ENCODE assay signal across 15 cellular contexts in the genomic region with DNA sequence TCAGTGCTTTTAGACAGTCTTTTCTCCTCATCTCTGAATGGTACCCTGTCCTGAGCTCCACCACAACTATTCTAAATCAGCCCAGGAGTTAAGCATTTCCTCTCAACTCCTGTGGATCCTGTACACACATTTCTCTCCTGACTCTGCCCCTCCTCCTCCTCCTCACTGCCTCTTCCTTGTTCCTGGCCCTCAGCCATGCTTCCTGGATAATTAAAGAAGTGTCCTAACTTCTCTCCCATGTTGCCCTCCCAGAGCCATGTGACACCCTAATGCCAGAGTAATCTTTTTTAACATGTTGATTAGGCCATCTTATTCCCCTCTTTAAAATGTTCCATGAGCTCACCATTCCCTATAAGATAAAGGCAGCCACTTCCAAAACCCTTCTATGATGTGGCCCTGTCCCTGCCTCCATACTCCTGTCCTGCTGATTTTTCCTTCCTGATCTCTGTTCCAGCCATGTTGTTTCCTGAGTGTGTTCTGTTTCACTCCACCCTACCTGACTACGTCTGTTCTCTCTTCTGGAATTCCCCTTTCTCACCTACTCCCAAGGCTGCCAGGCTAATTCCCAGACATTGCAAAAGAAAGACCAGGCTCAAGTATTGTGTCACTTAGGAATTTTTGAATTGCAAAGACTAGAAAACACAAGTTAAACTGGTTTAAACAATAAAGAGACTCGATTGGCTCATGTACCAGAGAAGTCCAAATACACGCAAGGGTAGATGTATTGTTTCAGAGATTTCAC.
DNase-seq lines count a peak whose midpoint lies in the region; ATAC-seq, FAIRE-seq and TF ChIP-seq lines count a peak whose summit lies in the region.
"Had no signal": no experiment of that assay in that cellular context is flagged by ENCODE, and none has a peak within 500 bp of the region (broad histone marks: within the 10 kb centered on the region; RNA-seq: fewer than 3 reads in every experiment).

No MANE protein-coding gene starts in this region.

- no peak overlapping the region for H3K4me3 ChIP-seq in HUES48 (ENCODE audit: low read depth, low read length)
- no peak overlapping the region for H3K4me3 ChIP-seq in choroid plexus epithelial cell (ENCODE audit: low read depth, low read length)
- H3K4me3 ChIP-seq in skin epidermis, result no peak overlapping the region
- H3K4me3 ChIP-seq: ascending aorta, SK-N-MC had no signal

- H3K27ac Mint-ChIP-seq in activated naive CD8-positive, alpha-beta T cell treated with anti-CD3 and anti-CD28 coated beads for 36 hours, result no peak overlapping the region
- H3K27ac Mint-ChIP-seq: CD8-positive, alpha-beta T cell had no signal

- no peaks in the 10 kb centered on the region for H3K9me3 ChIP-seq in HUES48 (ENCODE audit: control insufficient read depth, insufficient read depth, low read length)
- H3K9me3 ChIP-seq: ascending aorta had no signal

- no peaks in the 10 kb centered on the region for H3K36me3 Mint-ChIP-seq in activated naive CD8-positive, alpha-beta T cell treated with anti-CD3 and anti-CD28 coated beads for 36 hours
- H3K36me3 Mint-ChIP-seq: CD8-positive, alpha-beta T cell had no signal

- no peak overlapping the region for H3K4me3 Mint-ChIP-seq in activated naive CD8-positive, alpha-beta T cell treated with anti-CD3 and anti-CD28 coated beads for 36 hours
- H3K4me3 Mint-ChIP-seq: activated T-cell treated with anti-CD3 and anti-CD28 coated beads, Interleukin-2, amount 50 U/mL, for 4 hours; CD8-positive, alpha-beta T cell had no signal

- no peak for TF ChIP-seq CTCF in choroid plexus epithelial cell (conservative IDR thresholded peaks at IDR 0.05; ENCODE audit: low read depth, low read length)

- no peak for ATAC-seq in GM21528 (IDR thresholded peaks at IDR 0.05; ENCODE audit: low FRiP score, unreplicated experiment)
- ATAC-seq: activated T-cell treated with anti-CD3 and anti-CD28 coated beads, Interleukin-2, amount 50 U/mL, for 4 hours; CD8-positive, alpha-beta T cell had no signal

- H3K27ac ChIP-seq in HUES48 (ENCODE audit: low read depth, low read length), result peak overlapping the region; percentile 1
- H3K27ac ChIP-seq in skin epidermis, result peak overlapping the region in 19 of 21 experiments; percentile 26 to 81 (median 61)
- H3K27ac ChIP-seq: ascending aorta, SK-N-MC had no signal

- H3K27me3 Mint-ChIP-seq in activated naive CD8-positive, alpha-beta T cell treated with anti-CD3 and anti-CD28 coated beads for 36 hours, result peaks cover 16% of the 10 kb centered on the region

- no peaks in the 10 kb centered on the region for H3K9me3 Mint-ChIP-seq in activated naive CD8-positive, alpha-beta T cell treated with anti-CD3 and anti-CD28 coated beads for 36 hours
- H3K9me3 Mint-ChIP-seq: activated T-cell treated with anti-CD3 and anti-CD28 coated beads, Interleukin-2, amount 50 U/mL, for 4 hours; CD8-positive, alpha-beta T cell had no signal

- no peak for FAIRE-seq in urothelium cell line (lab: Jason Lieb, UNC)

- no peaks in the 10 kb centered on the region for H3K36me3 ChIP-seq in HUES48 (ENCODE audit: control insufficient read depth, insufficient read depth, low read length)
- H3K36me3 ChIP-seq: ascending aorta had no signal

- H3K9ac ChIP-seq in HUES48 (ENCODE audit: low read depth, low read length), result no peak overlapping the region

- H3K27me3 ChIP-seq in HUES48 (ENCODE audit: control insufficient read depth, insufficient read depth, low read length), result no peaks in the 10 kb centered on the region
- H3K27me3 ChIP-seq: ascending aorta had no signal

- H3K4me1 ChIP-seq in HUES48 (ENCODE audit: control insufficient read depth, insufficient read depth, low read length), result peaks cover 17% of the 10 kb centered on the region
- H3K4me1 ChIP-seq: ascending aorta had no signal

- H3K4me1 Mint-ChIP-seq in activated naive CD8-positive, alpha-beta T cell treated with anti-CD3 and anti-CD28 coated beads for 36 hours, result peaks cover 4% of the 10 kb centered on the region

- peak; percentile 39 for DNase-seq in choroid plexus epithelial cell (ENCODE audit: low read depth)
- DNase-seq in iris pigment epithelial cell (ENCODE audit: low read depth), result peak; percentile 19
- no peak for DNase-seq in urothelium cell line (ENCODE audit: low spot score)
- no peak for DNase-seq in effector CD4-positive, alpha-beta T cell
- no peak for DNase-seq in activated naive CD8-positive, alpha-beta T cell treated with anti-CD3 and anti-CD28 coated beads for 36 hours
- DNase-seq: activated T-cell treated with anti-CD3 and anti-CD28 coated beads, Interleukin-2, amount 50 U/mL, for 4 hours; CD8-positive, alpha-beta T cell; NCI-H1417 treated with DMSO at 0.1 percent for 48 hours; stimulated activated CD4-positive, alpha-beta T cell treated with anti-CD3 and anti-CD28 coated beads, Interleukin-1b, Interleukin-23, amount 100 ng/mL, for 48 hours; stimulated activated naive CD4-positive, alpha-beta T cell had no signal

Comparison
In these comparisons a context has a peak if more than half of its experiments do, and no peak if none do; other contexts are left out.
1. DNase-seq: peak in choroid plexus epithelial cell (single experiment) and iris pigment epithelial cell (single experiment); none in urothelium cell line (single experiment), effector CD4-positive, alpha-beta T cell (single experiment) and activated naive CD8-positive, alpha-beta T cell treated with anti-CD3 and anti-CD28 coated beads for 36 hours (single experiment).